ENCODE assay signal across 8 cellular contexts in the genomic region with DNA sequence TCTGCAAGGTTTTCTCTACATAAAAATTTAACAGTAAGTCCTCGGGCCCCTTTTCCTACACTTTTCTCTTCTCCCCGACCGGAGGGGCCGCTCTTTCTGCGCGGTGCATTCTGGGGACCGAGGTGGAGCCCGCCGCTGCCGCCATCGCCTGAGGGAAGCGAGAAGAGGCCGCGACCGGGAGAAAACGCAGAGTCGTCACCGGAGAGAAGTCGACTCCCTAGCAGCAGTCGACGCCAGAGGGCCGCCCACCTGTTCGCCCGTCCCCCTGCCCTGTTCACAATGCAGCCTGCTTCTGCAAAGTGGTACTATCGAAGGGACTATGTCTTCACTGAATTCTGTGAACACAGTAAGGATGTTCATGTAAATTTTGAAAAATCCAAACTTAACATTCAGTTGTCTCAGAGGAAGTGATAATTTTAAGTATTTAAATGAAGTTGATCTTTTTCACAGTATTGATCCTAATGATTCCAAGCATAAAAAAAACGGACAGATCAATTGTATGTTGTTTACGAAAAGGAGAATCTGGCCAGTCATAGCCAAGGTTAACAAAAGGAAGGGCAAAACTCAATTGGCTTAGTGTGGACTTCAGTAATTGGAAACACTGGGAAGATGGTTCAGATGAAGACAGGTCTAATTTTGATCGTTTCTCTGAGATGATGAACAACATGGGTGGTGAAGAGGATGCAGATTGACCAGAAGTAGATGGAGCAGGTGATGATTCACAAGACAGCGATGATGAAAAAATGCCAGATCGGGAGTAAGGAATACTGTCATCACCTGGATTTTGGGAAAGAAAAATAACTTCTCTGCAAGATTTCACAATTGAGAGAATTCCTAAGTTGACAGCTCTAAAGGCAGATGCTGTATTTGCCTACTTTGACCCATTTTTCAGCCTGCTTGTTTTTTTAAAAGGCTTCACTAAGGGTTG. TPM values are rescaled to one million over a fixed set of nuclear protein-coding genes. Genes with fewer than 3 reads are reported as not detected.
A peak's percentile ranks its signal among the peaks of the same experiment; 100 is the strongest.
DNase-seq lines count a peak whose midpoint lies in the region; ATAC-seq and TF ChIP-seq lines count a peak whose summit lies in the region.

No MANE protein-coding gene starts in this region.

- H3K4me3 Mint-ChIP-seq in activated CD8-positive, alpha-beta T cell treated with anti-CD3 and anti-CD28 coated beads, Interleukin-2, amount 10 ng/mL, durations not matched to agents 7 days and 5 days, result peak overlapping the region; percentile 64
- peak overlapping the region; percentile 74 to 90 (median 82) for H3K4me3 Mint-ChIP-seq in naive thymus-derived CD8-positive, alpha-beta T cell

- peak overlapping the region; percentile 31 for H3K27ac Mint-ChIP-seq in activated CD8-positive, alpha-beta T cell treated with anti-CD3 and anti-CD28 coated beads, Interleukin-2, amount 10 ng/mL, durations not matched to agents 7 days and 5 days
- H3K27ac Mint-ChIP-seq in naive thymus-derived CD8-positive, alpha-beta T cell, result peak overlapping the region; percentile 64 to 94 (median 84)

- H3K27me3 Mint-ChIP-seq in activated CD8-positive, alpha-beta T cell treated with anti-CD3 and anti-CD28 coated beads, Interleukin-2, amount 10 ng/mL, durations not matched to agents 7 days and 5 days (ENCODE audit: low read depth), result no peaks in the 10 kb centered on the region
- no peaks in the 10 kb centered on the region for H3K27me3 Mint-ChIP-seq in naive thymus-derived CD8-positive, alpha-beta T cell

- H3K4me1 ChIP-seq in effector memory CD4-positive, alpha-beta T cell (ENCODE audit: control insufficient read depth, insufficient read depth, low read length, poor library complexity, severe bottlenecking), result peaks cover 7% of the 10 kb centered on the region

- H3K4me1 Mint-ChIP-seq in activated CD8-positive, alpha-beta T cell treated with anti-CD3 and anti-CD28 coated beads, Interleukin-2, amount 10 ng/mL, durations not matched to agents 7 days and 5 days (ENCODE audit: low read depth), result peaks cover 59% of the 10 kb centered on the region
- peaks cover 32 to 74% (median 60%) of the 10 kb centered on the region in 4 donors for H3K4me1 Mint-ChIP-seq in naive thymus-derived CD8-positive, alpha-beta T cell

- CTCF ChIA-PET in activated CD8-positive, alpha-beta T cell treated with anti-CD3 and anti-CD28 coated beads, Interleukin-2, amount 10 ng/mL, durations not matched to agents 7 days and 5 days (lab: Charles Lee), result interaction anchor here (1.1 to 1.3 kb wide), 2 partner anchors 40 to 73 kb away, joined by 3 to 5 read pairs; no protein-coding TSS in a partner anchor

- no peaks in the 10 kb centered on the region for H3K9me3 ChIP-seq in effector memory CD4-positive, alpha-beta T cell (ENCODE audit: control insufficient read depth, low read length)

- no peaks in the 10 kb centered on the region for H3K36me3 ChIP-seq in effector memory CD4-positive, alpha-beta T cell (ENCODE audit: control insufficient read depth, insufficient read depth, low read length)

- H3K27me3 ChIP-seq in effector memory CD4-positive, alpha-beta T cell (replicated peaks; ENCODE audit: control insufficient read depth, insufficient read depth, low read length, poor library complexity, severe bottlenecking), result no peaks in the 10 kb centered on the region

- H3K4me3 ChIP-seq in effector memory CD4-positive, alpha-beta T cell (ENCODE audit: insufficient read depth, low read depth, low read length, poor library complexity, severe bottlenecking), result peak overlapping the region; percentile 30

- peak; percentile 79 for DNase-seq in activated CD8-positive, alpha-beta T cell treated with anti-CD3 and anti-CD28 coated beads, Interleukin-2, amount 10 ng/mL, durations not matched to agents 7 days and 5 days
- peak; percentile 46 to 57 (median 51) for DNase-seq in effector memory CD4-positive, alpha-beta T cell
- peak; percentile 31 to 75 (median 58) for DNase-seq in naive thymus-derived CD8-positive, alpha-beta T cell
- DNase-seq in stimulated activated naive CD4-positive, alpha-beta T cell (lab: John Stamatoyannopoulos, UW), result peak; percentile 46 to 57 (median 49)

- peaks cover 47% of the 10 kb centered on the region for H3K36me3 Mint-ChIP-seq in activated CD8-positive, alpha-beta T cell treated with anti-CD3 and anti-CD28 coated beads, Interleukin-2, amount 10 ng/mL, durations not matched to agents 7 days and 5 days (ENCODE audit: low read depth)
- peaks cover 0 to 4% (median 2%) of the 10 kb centered on the region in 3 donors for H3K36me3 Mint-ChIP-seq in naive thymus-derived CD8-positive, alpha-beta T cell

- ATAC-seq in GM18505 (IDR thresholded peaks at IDR 0.05; ENCODE audit: unreplicated experiment), result no peak
- ATAC-seq in activated CD8-positive, alpha-beta T cell treated with anti-CD3 and anti-CD28 coated beads, Interleukin-2, amount 10 ng/mL, durations not matched to agents 7 days and 5 days, result peak; percentile 80
- peak; percentile 78 to 85 for ATAC-seq in naive thymus-derived CD8-positive, alpha-beta T cell
- ATAC-seq in GM19395 (IDR thresholded peaks at IDR 0.05; ENCODE audit: unreplicated experiment), result no peak
- ATAC-seq in GM21576 (IDR thresholded peaks at IDR 0.05; ENCODE audit: unreplicated experiment), result no peak
- no peak for ATAC-seq in HG02623 (IDR thresholded peaks at IDR 0.05; ENCODE audit: unreplicated experiment)

- POLR2A ChIA-PET in activated CD8-positive, alpha-beta T cell treated with anti-CD3 and anti-CD28 coated beads, Interleukin-2, amount 10 ng/mL, durations not matched to agents 7 days and 5 days (lab: Charles Lee), result no interaction called here
- POLR2A ChIA-PET in naive thymus-derived CD8-positive, alpha-beta T cell (lab: Charles Lee), result no interaction called here

- peak; percentile 17 for TF ChIP-seq POLR2A in GM18505 (IDR thresholded peaks at IDR 0.05; ENCODE audit: borderline replicate concordance, extremely low read depth, insufficient read depth, insufficient read length)

- H3K27ac ChIP-seq in effector memory CD4-positive, alpha-beta T cell (ENCODE audit: insufficient read depth, low read length, poor library complexity, severe bottlenecking), result peak overlapping the region; percentile 58

- no peaks in the 10 kb centered on the region for H3K9me3 Mint-ChIP-seq in activated CD8-positive, alpha-beta T cell treated with anti-CD3 and anti-CD28 coated beads, Interleukin-2, amount 10 ng/mL, durations not matched to agents 7 days and 5 days (ENCODE audit: insufficient read depth)
- peaks cover 0 to 3% (median 0%) of the 10 kb centered on the region in 9 donors for H3K9me3 Mint-ChIP-seq in naive thymus-derived CD8-positive, alpha-beta T cell

RNA-seq across cellular contexts. Expression of a gene that starts 55.8 kb away (rescaled TPM):
- 10 to 100 TPM; 44.0 to 45.0 TPM for total RNA-seq in activated CD8-positive, alpha-beta T cell treated with anti-CD3 and anti-CD28 coated beads, Interleukin-2, amount 10 ng/mL, durations not matched to agents 7 days and 5 days
- total RNA-seq in naive thymus-derived CD8-positive, alpha-beta T cell, result 10 to 100 TPM; 56.6 to 62.2 TPM
- 10 to 100 TPM in 1 of 3 donors, 1 to 10 TPM in 2; 7.6 to 11.2 (median 9.9) TPM for polyA plus RNA-seq in naive thymus-derived CD8-positive, alpha-beta T cell

Comparison
In these comparisons a context has a peak if more than half of its experiments do, and no peak if none do; other contexts are left out.
1. ATAC-seq: peak in activated CD8-positive, alpha-beta T cell treated with anti-CD3 and anti-CD28 coated beads, Interleukin-2, amount 10 ng/mL, durations not matched to agents 7 days and 5 days (single experiment) and naive thymus-derived CD8-positive, alpha-beta T cell (2 of 2); none in GM18505 (single experiment), GM19395 (single experiment), GM21576 (single experiment) and HG02623 (single experiment).
2. Peak in every context shown above with its lines, with median percentiles within 50 percentile points of each other: DNase-seq.